In genomic region chr12:64611430-64612286, GRCh38 we compare ENCODE assay signal across 8 cellular contexts. TPM values are rescaled to one million over a fixed set of nuclear protein-coding genes. Genes with fewer than 3 reads are reported as not detected.
DNase-seq lines count a peak whose midpoint lies in the region; ATAC-seq and TF ChIP-seq lines count a peak whose summit lies in the region.

No MANE protein-coding gene starts in this region.

- peaks cover 5 to 61% (median 7%) of the 10 kb centered on the region in 3 donors for H3K4me1 ChIP-seq in esophagus squamous epithelium

- H3K27me3 Mint-ChIP-seq in activated CD8-positive, alpha-beta T cell treated with anti-CD3 and anti-CD28 coated beads for 36 hours: no peaks in the 10 kb centered on the region
- no peaks in the 10 kb centered on the region for H3K27me3 Mint-ChIP-seq in nephron (ENCODE audit: low read depth)

- H3K36me3 Mint-ChIP-seq in activated CD8-positive, alpha-beta T cell treated with anti-CD3 and anti-CD28 coated beads for 36 hours (ENCODE audit: low read depth): peaks cover 44% of the 10 kb centered on the region
- H3K36me3 Mint-ChIP-seq in nephron (ENCODE audit: low read depth): peaks cover 14% of the 10 kb centered on the region

- DNase-seq in CD1c-positive myeloid dendritic cell (ENCODE audit: extremely low spot score) (peak; percentile 58), esophagus squamous epithelium (lab: John Stamatoyannopoulos, UW) (no peak), COR-L47 (lab: John Stamatoyannopoulos, UW) (no peak)
- peak; percentile 39 for DNase-seq in activated CD8-positive, alpha-beta T cell treated with anti-CD3 and anti-CD28 coated beads for 36 hours
- no peak for DNase-seq in NK-92 treated with Interleukin-12 subunit alpha and Interleukin-12 subunit beta, amount 100 ng/mL, for 24 hours (lab: John Stamatoyannopoulos, UW)

- peaks cover 42% of the 10 kb centered on the region for H3K4me1 Mint-ChIP-seq in activated CD8-positive, alpha-beta T cell treated with anti-CD3 and anti-CD28 coated beads for 36 hours (ENCODE audit: low read depth)
- H3K4me1 Mint-ChIP-seq in nephron: peaks cover 32% of the 10 kb centered on the region

- POLR2A ChIA-PET in activated CD8-positive, alpha-beta T cell treated with anti-CD3 and anti-CD28 coated beads for 36 hours (lab: Charles Lee): interaction anchor here (0.6 to 2.4 kb wide), 17 partner anchors 9 to 149 kb away, joined by 3 to 11 read pairs (median 5); no protein-coding TSS in a partner anchor

- no peaks in the 10 kb centered on the region for H3K36me3 ChIP-seq in esophagus squamous epithelium

- no peaks in the 10 kb centered on the region for H3K9me3 Mint-ChIP-seq in activated CD8-positive, alpha-beta T cell treated with anti-CD3 and anti-CD28 coated beads for 36 hours
- no peaks in the 10 kb centered on the region for H3K9me3 Mint-ChIP-seq in nephron

- H3K4me3 Mint-ChIP-seq in activated CD8-positive, alpha-beta T cell treated with anti-CD3 and anti-CD28 coated beads for 36 hours: peak overlapping the region; percentile 96
- peak overlapping the region; percentile 79 to 91 (median 82) for H3K4me3 Mint-ChIP-seq in nephron

- no peak for TF ChIP-seq EP300 in Ishikawa (IDR thresholded peaks at IDR 0.05; ENCODE audit: borderline replicate concordance)

- WGBS in esophagus squamous epithelium, 2 donors: 11 to 22% methylated on average over 15 to 18 of the region's 28 CpGs

- CTCF ChIA-PET in activated CD8-positive, alpha-beta T cell treated with anti-CD3 and anti-CD28 coated beads for 36 hours (lab: Charles Lee): interaction anchor here (0.7 to 2.0 kb wide), 10 partner anchors 13 to 85 kb away, joined by 3 to 21 read pairs (median 4); no protein-coding TSS in a partner anchor

- ATAC-seq in activated CD8-positive, alpha-beta T cell treated with anti-CD3 and anti-CD28 coated beads for 36 hours: no peak
- no peak for ATAC-seq in HG03439 (IDR thresholded peaks at IDR 0.05; ENCODE audit: unreplicated experiment)

- peak overlapping the region; percentile 96 for H3K27ac Mint-ChIP-seq in activated CD8-positive, alpha-beta T cell treated with anti-CD3 and anti-CD28 coated beads for 36 hours
- peak overlapping the region; percentile 31 to 75 (median 54) for H3K27ac Mint-ChIP-seq in nephron

- peak; percentile 3; the same call in 1 of the 2 replicates for TF ChIP-seq RAD21 in Ishikawa (IDR thresholded peaks at IDR 0.05; ENCODE audit: low read depth)

- H3K27me3 ChIP-seq in esophagus squamous epithelium: no peaks in the 10 kb centered on the region

- peak overlapping the region; percentile 81 to 96 (median 92) for H3K27ac ChIP-seq in esophagus squamous epithelium

- peak overlapping the region; percentile 86 to 99 (median 93) for H3K4me3 ChIP-seq in esophagus squamous epithelium

- intact Hi-C loops in activated CD8-positive, alpha-beta T cell treated with anti-CD3 and anti-CD28 coated beads for 36 hours (cut with micrococcal nuclease): no loop called here
- intact Hi-C loops in esophagus squamous epithelium (cut with DNase I): loop anchor here (10.0 kb wide), 1 partner anchor 83 kb away; no protein-coding TSS in a partner anchor

- TF ChIP-seq CTCF in activated CD8-positive, alpha-beta T cell treated with anti-CD3 and anti-CD28 coated beads for 36 hours (IDR thresholded peaks at IDR 0.05): no peak
- no peak for TF ChIP-seq CTCF in esophagus squamous epithelium (IDR thresholded peaks at IDR 0.05)
- no peak for TF ChIP-seq CTCF in nephron (IDR thresholded peaks at IDR 0.05; ENCODE audit: unreplicated experiment in 3 of 3)

- no peak for TF ChIP-seq POLR2A in esophagus squamous epithelium (IDR thresholded peaks at IDR 0.05)

- no peaks in the 10 kb centered on the region for H3K9me3 ChIP-seq in esophagus squamous epithelium

TF ChIP-seq in Ishikawa, 13 proteins besides CTCF, POLR2A, EP300 and RAD21:
- TF ChIP-seq TEAD4 (IDR thresholded peaks at IDR 0.05): no peak
- no peak for TF ChIP-seq ZBTB7A (IDR thresholded peaks at IDR 0.05; ENCODE audit: low read depth)
TF ChIP-seq in Ishikawa: peak in this region for 0.

RNA-seq across cellular contexts. Expression of gene RASSF3, which starts 1.4 kb away (rescaled TPM):
- 10 to 100 TPM; 40.4 to 41.6 TPM for total RNA-seq in activated CD8-positive, alpha-beta T cell treated with anti-CD3 and anti-CD28 coated beads for 36 hours
- total RNA-seq in esophagus squamous epithelium: 10 to 100 TPM; 10.4 to 44.4 (median 15.5) TPM

Comparison
In these comparisons a context has a peak if more than half of its experiments do, and no peak if none do; other contexts are left out.
1. DNase-seq: peak in CD1c-positive myeloid dendritic cell (single experiment) and activated CD8-positive, alpha-beta T cell treated with anti-CD3 and anti-CD28 coated beads for 36 hours (single experiment); none in esophagus squamous epithelium (single experiment), COR-L47 (single experiment) and NK-92 treated with Interleukin-12 subunit alpha and Interleukin-12 subunit beta, amount 100 ng/mL, for 24 hours (single experiment).